2 cellular contexts compared by ENCODE assay signal in the genomic region with DNA sequence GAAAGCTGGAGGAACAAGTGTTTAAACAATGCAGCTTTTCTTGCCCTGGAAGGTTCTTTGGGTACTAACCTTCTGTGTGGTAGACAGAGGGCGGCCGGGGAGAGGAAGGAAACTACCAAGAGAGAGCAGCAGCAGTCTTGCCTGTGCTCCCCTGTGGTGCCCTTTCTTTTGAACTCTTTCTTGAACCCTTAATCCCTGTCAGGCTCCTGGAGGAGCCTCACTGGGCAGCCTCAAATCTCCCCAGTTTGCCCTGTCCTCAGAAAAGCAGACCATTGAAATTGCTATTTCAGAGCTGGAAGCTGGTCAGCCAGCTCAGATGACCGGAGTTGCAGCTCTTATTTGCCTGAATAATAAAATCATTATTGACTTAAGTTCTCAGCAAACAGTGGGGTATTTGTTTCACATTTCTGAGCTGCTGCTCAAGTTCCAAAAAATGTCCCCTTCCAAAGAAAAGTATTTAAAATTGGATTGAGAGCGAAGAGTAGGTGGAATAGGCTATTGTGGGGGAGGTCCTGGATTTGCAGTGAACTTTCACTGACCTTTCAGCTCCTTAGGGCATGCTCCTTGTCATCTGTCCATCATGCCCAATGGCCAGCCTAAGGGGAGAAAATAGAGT.
TF ChIP-seq lines count a peak whose summit lies in the region.

No MANE protein-coding gene starts in this region.

TF ChIP-seq in GM23338, 12 proteins besides CTCF, POLR2A, EP300 and RAD21:
- TF ChIP-seq STAT1 (IDR thresholded peaks at IDR 0.05; ENCODE audit: unreplicated experiment) (no peak), EZH2 (IDR thresholded peaks at IDR 0.05; ENCODE audit: low read depth, unreplicated experiment) (no peak), CREB1 (CRISPR knock-in tag; IDR thresholded peaks at IDR 0.05; ENCODE audit: low read depth) (no peak), NANOG (IDR thresholded peaks at IDR 0.05; ENCODE audit: borderline replicate concordance) (no peak), POLR2AphosphoS5 (IDR thresholded peaks at IDR 0.05; ENCODE audit: low read depth) (no peak), EZH2phosphoT487 (IDR thresholded peaks at IDR 0.05; ENCODE audit: unreplicated experiment) (no peak), JUNB (IDR thresholded peaks at IDR 0.05; ENCODE audit: unreplicated experiment) (no peak)
- TF ChIP-seq, protein P1, sequence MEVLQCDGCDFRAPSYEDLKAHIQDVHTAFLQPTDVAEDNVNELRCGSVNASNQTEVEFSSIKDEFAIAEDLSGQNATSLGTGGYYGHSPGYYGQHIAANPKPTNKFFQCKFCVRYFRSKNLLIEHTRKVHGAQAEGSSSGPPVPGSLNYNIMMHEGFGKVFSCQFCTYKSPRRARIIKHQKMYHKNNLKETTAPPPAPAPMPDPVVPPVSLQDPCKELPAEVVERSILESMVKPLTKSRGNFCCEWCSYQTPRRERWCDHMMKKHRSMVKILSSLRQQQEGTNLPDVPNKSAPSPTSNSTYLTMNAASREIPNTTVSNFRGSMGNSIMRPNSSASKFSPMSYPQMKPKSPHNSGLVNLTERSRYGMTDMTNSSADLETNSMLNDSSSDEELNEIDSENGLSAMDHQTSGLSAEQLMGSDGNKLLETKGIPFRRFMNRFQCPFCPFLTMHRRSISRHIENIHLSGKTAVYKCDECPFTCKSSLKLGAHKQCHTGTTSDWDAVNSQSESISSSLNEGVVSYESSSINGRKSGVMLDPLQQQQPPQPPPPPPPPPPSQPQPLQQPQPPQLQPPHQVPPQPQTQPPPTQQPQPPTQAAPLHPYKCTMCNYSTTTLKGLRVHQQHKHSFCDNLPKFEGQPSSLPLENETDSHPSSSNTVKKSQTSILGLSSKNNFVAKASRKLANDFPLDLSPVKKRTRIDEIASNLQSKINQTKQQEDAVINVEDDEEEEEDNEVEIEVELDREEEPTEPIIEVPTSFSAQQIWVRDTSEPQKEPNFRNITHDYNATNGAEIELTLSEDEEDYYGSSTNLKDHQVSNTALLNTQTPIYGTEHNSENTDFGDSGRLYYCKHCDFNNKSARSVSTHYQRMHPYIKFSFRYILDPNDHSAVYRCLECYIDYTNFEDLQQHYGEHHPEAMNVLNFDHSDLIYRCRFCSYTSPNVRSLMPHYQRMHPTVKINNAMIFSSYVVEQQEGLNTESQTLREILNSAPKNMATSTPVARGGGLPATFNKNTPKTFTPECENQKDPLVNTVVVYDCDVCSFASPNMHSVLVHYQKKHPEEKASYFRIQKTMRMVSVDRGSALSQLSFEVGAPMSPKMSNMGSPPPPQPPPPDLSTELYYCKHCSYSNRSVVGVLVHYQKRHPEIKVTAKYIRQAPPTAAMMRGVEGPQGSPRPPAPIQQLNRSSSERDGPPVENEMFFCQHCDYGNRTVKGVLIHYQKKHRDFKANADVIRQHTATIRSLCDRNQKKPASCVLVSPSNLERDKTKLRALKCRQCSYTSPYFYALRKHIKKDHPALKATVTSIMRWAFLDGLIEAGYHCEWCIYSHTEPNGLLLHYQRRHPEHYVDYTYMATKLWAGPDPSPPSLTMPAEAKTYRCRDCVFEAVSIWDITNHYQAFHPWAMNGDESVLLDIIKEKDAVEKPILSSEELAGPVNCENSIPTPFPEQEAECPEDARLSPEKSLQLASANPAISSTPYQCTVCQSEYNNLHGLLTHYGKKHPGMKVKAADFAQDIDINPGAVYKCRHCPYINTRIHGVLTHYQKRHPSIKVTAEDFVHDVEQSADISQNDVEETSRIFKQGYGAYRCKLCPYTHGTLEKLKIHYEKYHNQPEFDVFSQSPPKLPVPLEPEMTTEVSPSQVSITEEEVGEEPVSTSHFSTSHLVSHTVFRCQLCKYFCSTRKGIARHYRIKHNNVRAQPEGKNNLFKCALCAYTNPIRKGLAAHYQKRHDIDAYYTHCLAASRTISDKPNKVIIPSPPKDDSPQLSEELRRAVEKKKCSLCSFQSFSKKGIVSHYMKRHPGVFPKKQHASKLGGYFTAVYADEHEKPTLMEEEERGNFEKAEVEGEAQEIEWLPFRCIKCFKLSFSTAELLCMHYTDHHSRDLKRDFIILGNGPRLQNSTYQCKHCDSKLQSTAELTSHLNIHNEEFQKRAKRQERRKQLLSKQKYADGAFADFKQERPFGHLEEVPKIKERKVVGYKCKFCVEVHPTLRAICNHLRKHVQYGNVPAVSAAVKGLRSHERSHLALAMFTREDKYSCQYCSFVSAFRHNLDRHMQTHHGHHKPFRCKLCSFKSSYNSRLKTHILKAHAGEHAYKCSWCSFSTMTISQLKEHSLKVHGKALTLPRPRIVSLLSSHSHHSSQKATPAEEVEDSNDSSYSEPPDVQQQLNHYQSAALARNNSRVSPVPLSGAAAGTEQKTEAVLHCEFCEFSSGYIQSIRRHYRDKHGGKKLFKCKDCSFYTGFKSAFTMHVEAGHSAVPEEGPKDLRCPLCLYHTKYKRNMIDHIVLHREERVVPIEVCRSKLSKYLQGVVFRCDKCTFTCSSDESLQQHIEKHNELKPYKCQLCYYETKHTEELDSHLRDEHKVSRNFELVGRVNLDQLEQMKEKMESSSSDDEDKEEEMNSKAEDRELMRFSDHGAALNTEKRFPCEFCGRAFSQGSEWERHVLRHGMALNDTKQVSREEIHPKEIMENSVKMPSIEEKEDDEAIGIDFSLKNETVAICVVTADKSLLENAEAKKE (CRISPR knock-in tag; IDR thresholded peaks at IDR 0.05), result no peak

TF ChIP-seq in K562, 482 proteins besides CTCF, POLR2A, EP300 and RAD21:
- TF ChIP-seq BCOR (IDR thresholded peaks at IDR 0.05) (0 out of 2 replicates have a peak, but pooled peaks have one; percentile 17), RBM25 (IDR thresholded peaks at IDR 0.05; ENCODE audit: low read depth, low read length, severe bottlenecking) (peak; percentile 59), ESRRB (CRISPR knock-in tag; IDR thresholded peaks at IDR 0.05; ENCODE audit: borderline replicate concordance) (no peak)
